1 cellular context compared by ENCODE assay signal in the genomic region with DNA sequence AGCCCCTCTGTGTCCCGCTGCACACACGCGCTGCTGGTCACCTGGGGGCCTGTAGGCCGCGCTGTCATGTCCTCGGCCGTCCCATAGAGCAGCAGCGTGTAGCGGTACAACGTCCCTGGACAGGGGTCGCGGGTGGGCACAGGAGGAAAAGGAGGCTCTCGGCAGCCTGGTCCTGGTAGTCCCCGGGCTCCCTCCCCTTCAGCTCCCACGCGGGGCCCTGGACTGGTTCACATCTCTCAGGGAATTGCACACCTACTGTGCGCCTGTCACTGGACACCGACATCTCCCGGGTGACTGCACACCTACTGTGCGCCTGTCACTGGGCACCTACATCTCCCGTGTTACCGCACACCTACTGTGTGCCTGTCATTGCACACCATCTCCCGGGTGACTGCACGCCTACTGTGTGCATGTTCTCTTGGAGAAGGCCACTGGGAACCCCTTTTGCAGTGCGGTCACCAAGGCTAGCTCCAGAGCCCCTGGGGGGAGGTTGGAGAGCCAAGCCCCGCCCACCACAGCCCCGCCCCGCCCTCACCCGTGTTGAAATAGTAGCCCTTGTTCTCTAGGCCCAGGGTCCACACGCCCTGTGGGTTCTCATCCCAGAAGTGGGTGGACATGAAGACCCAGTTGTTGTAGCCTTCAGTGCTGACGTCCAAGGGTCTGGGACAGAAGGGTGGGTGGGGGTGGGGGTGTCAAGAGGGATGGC.
A peak's percentile ranks its signal among the peaks of the same experiment; 100 is the strongest.
TF ChIP-seq lines count a peak whose summit lies in the region.

No MANE protein-coding gene starts in this region.

TF ChIP-seq in K562, 482 proteins besides CTCF, POLR2A, EP300 and RAD21:
- TF ChIP-seq ZFP91 (CRISPR knock-in tag; IDR thresholded peaks at IDR 0.05), result 0 out of 2 replicates have a peak, but pooled peaks have one; percentile 20
- TF ChIP-seq, protein P1, sequence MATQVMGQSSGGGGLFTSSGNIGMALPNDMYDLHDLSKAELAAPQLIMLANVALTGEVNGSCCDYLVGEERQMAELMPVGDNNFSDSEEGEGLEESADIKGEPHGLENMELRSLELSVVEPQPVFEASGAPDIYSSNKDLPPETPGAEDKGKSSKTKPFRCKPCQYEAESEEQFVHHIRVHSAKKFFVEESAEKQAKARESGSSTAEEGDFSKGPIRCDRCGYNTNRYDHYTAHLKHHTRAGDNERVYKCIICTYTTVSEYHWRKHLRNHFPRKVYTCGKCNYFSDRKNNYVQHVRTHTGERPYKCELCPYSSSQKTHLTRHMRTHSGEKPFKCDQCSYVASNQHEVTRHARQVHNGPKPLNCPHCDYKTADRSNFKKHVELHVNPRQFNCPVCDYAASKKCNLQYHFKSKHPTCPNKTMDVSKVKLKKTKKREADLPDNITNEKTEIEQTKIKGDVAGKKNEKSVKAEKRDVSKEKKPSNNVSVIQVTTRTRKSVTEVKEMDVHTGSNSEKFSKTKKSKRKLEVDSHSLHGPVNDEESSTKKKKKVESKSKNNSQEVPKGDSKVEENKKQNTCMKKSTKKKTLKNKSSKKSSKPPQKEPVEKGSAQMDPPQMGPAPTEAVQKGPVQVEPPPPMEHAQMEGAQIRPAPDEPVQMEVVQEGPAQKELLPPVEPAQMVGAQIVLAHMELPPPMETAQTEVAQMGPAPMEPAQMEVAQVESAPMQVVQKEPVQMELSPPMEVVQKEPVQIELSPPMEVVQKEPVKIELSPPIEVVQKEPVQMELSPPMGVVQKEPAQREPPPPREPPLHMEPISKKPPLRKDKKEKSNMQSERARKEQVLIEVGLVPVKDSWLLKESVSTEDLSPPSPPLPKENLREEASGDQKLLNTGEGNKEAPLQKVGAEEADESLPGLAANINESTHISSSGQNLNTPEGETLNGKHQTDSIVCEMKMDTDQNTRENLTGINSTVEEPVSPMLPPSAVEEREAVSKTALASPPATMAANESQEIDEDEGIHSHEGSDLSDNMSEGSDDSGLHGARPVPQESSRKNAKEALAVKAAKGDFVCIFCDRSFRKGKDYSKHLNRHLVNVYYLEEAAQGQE (CRISPR knock-in tag; IDR thresholded peaks at IDR 0.05; ENCODE audit: low read depth), result no peak
- TF ChIP-seq ZNF133 (CRISPR knock-in tag; IDR thresholded peaks at IDR 0.05), result no peak
- TF ChIP-seq FOXM1 (IDR thresholded peaks at IDR 0.05; ENCODE audit: low read depth), result no peak
- TF ChIP-seq FOXM1 (CRISPR knock-in tag; IDR thresholded peaks at IDR 0.05; ENCODE audit: low read depth), result 0 out of 2 replicates have a peak, but pooled peaks have one; percentile 22
- peak; percentile 100 for TF ChIP-seq ZKSCAN1 (IDR thresholded peaks at IDR 0.05; ENCODE audit: low read depth, low read length)
- TF ChIP-seq, protein P2, sequence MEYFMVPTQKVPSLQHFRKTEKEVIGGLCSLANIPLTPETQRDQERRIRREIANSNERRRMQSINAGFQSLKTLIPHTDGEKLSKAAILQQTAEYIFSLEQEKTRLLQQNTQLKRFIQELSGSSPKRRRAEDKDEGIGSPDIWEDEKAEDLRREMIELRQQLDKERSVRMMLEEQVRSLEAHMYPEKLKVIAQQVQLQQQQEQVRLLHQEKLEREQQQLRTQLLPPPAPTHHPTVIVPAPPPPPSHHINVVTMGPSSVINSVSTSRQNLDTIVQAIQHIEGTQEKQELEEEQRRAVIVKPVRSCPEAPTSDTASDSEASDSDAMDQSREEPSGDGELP (CRISPR knock-in tag; IDR thresholded peaks at IDR 0.05; ENCODE audit: borderline replicate concordance), result no peak
- no peak; the same call in 1 of the 2 replicates for TF ChIP-seq ADNP (tag; IDR thresholded peaks at IDR 0.05)
- TF ChIP-seq MTF1 (CRISPR knock-in tag; IDR thresholded peaks at IDR 0.05; ENCODE audit: borderline replicate concordance), result no peak
- TF ChIP-seq THRAP3 (IDR thresholded peaks at IDR 0.05; ENCODE audit: borderline replicate concordance), result 0 out of 2 replicates have a peak, but pooled peaks have one; percentile 34
- TF ChIP-seq NCOR1 (IDR thresholded peaks at IDR 0.05), result no peak
- TF ChIP-seq CHD4 (IDR thresholded peaks at IDR 0.05; ENCODE audit: insufficient read depth, insufficient replicate concordance, low read depth, low read length, poor library complexity, severe bottlenecking), result peak; percentile 87
- TF ChIP-seq ZSCAN32 (CRISPR knock-in tag; IDR thresholded peaks at IDR 0.05), result no peak
- TF ChIP-seq SP1 (CRISPR knock-in tag; IDR thresholded peaks at IDR 0.05), result 0 out of 2 replicates have a peak, but pooled peaks have one; percentile 53
- no peak for TF ChIP-seq HMG20B (CRISPR knock-in tag; IDR thresholded peaks at IDR 0.05)
- TF ChIP-seq BCOR (IDR thresholded peaks at IDR 0.05), result peak; percentile 25; the same call in 1 of the 2 replicates
- TF ChIP-seq, protein P3, sequence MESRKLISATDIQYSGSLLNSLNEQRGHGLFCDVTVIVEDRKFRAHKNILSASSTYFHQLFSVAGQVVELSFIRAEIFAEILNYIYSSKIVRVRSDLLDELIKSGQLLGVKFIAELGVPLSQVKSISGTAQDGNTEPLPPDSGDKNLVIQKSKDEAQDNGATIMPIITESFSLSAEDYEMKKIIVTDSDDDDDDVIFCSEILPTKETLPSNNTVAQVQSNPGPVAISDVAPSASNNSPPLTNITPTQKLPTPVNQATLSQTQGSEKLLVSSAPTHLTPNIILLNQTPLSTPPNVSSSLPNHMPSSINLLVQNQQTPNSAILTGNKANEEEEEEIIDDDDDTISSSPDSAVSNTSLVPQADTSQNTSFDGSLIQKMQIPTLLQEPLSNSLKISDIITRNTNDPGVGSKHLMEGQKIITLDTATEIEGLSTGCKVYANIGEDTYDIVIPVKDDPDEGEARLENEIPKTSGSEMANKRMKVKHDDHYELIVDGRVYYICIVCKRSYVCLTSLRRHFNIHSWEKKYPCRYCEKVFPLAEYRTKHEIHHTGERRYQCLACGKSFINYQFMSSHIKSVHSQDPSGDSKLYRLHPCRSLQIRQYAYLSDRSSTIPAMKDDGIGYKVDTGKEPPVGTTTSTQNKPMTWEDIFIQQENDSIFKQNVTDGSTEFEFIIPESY (CRISPR knock-in tag; IDR thresholded peaks at IDR 0.05), result peak; percentile 100
- no peak for TF ChIP-seq ILK (tag; IDR thresholded peaks at IDR 0.05; ENCODE audit: borderline replicate concordance, low read depth)
- peak; percentile 34; the same call in 1 of the 2 replicates for TF ChIP-seq ZBTB7A (IDR thresholded peaks at IDR 0.05; ENCODE audit: borderline replicate concordance, control insufficient read depth, low read depth, low read length)
- TF ChIP-seq HDAC2 (IDR thresholded peaks at IDR 0.05), result 0 out of 2 replicates have a peak, but pooled peaks have one; percentile 53
- peak in 1 of 2 experiments; percentile 34; a peak in 1 of 3 replicates for TF ChIP-seq CBX3 (IDR thresholded peaks at IDR 0.05; ENCODE audit: borderline replicate concordance in 1 of 2, low read length in 2 of 2)
- TF ChIP-seq CBX1 (IDR thresholded peaks at IDR 0.05; ENCODE audit: low read depth), result 0 out of 2 replicates have a peak, but pooled peaks have one; percentile 48
- TF ChIP-seq SMARCA5 (IDR thresholded peaks at IDR 0.05), result peak; percentile 42; the same call in 1 of the 2 replicates
- TF ChIP-seq, protein P4, sequence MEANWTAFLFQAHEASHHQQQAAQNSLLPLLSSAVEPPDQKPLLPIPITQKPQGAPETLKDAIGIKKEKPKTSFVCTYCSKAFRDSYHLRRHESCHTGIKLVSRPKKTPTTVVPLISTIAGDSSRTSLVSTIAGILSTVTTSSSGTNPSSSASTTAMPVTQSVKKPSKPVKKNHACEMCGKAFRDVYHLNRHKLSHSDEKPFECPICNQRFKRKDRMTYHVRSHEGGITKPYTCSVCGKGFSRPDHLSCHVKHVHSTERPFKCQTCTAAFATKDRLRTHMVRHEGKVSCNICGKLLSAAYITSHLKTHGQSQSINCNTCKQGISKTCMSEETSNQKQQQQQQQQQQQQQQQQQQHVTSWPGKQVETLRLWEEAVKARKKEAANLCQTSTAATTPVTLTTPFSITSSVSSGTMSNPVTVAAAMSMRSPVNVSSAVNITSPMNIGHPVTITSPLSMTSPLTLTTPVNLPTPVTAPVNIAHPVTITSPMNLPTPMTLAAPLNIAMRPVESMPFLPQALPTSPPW (CRISPR knock-in tag; IDR thresholded peaks at IDR 0.05), result peak; percentile 23; the same call in 1 of the 2 replicates
- TF ChIP-seq, protein P5, sequence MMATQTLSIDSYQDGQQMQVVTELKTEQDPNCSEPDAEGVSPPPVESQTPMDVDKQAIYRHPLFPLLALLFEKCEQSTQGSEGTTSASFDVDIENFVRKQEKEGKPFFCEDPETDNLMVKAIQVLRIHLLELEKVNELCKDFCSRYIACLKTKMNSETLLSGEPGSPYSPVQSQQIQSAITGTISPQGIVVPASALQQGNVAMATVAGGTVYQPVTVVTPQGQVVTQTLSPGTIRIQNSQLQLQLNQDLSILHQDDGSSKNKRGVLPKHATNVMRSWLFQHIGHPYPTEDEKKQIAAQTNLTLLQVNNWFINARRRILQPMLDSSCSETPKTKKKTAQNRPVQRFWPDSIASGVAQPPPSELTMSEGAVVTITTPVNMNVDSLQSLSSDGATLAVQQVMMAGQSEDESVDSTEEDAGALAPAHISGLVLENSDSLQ (IDR thresholded peaks at IDR 0.05), result peak; percentile 11; the same call in 1 of the 2 replicates
- no peak for TF ChIP-seq ZC3H8 (IDR thresholded peaks at IDR 0.05)
- peak; percentile 59 to 77; a peak in 3 of 4 replicates for TF ChIP-seq HDAC1 (IDR thresholded peaks at IDR 0.05)
- TF ChIP-seq, protein P6, sequence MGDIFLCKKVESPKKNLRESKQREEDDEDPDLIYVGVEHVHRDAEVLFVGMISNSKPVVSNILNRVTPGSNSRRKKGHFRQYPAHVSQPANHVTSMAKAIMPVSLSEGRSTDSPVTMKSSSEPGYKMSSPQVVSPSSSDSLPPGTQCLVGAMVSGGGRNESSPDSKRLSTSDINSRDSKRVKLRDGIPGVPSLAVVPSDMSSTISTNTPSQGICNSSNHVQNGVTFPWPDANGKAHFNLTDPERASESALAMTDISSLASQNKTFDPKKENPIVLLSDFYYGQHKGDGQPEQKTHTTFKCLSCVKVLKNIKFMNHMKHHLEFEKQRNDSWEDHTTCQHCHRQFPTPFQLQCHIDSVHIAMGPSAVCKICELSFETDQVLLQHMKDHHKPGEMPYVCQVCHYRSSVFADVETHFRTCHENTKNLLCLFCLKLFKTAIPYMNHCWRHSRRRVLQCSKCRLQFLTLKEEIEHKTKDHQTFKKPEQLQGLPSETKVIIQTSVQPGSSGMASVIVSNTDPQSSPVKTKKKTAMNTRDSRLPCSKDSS (IDR thresholded peaks at IDR 0.05; ENCODE audit: low read depth, partially characterized antibody), result peak; percentile 50
- TF ChIP-seq ZNF584 (CRISPR knock-in tag; IDR thresholded peaks at IDR 0.05; ENCODE audit: low read depth), result no peak
- TF ChIP-seq KDM1A (IDR thresholded peaks at IDR 0.05), result peak in 1 of 2 experiments; percentile 76; a peak in 1 of 4 replicates
- TF ChIP-seq, protein P7, sequence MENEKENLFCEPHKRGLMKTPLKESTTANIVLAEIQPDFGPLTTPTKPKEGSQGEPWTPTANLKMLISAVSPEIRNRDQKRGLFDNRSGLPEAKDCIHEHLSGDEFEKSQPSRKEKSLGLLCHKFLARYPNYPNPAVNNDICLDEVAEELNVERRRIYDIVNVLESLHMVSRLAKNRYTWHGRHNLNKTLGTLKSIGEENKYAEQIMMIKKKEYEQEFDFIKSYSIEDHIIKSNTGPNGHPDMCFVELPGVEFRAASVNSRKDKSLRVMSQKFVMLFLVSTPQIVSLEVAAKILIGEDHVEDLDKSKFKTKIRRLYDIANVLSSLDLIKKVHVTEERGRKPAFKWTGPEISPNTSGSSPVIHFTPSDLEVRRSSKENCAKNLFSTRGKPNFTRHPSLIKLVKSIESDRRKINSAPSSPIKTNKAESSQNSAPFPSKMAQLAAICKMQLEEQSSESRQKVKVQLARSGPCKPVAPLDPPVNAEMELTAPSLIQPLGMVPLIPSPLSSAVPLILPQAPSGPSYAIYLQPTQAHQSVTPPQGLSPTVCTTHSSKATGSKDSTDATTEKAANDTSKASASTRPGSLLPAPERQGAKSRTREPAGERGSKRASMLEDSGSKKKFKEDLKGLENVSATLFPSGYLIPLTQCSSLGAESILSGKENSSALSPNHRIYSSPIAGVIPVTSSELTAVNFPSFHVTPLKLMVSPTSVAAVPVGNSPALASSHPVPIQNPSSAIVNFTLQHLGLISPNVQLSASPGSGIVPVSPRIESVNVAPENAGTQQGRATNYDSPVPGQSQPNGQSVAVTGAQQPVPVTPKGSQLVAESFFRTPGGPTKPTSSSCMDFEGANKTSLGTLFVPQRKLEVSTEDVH (IDR thresholded peaks at IDR 0.05; ENCODE audit: low read depth, partially characterized antibody), result no peak
- TF ChIP-seq ZZZ3 (IDR thresholded peaks at IDR 0.05), result no peak
- peak; percentile 33; the same call in 1 of the 2 replicates for TF ChIP-seq ZBTB2 (IDR thresholded peaks at IDR 0.05)
